Comparison of ENCODE assay signal across 1 cellular context in the genomic region with DNA sequence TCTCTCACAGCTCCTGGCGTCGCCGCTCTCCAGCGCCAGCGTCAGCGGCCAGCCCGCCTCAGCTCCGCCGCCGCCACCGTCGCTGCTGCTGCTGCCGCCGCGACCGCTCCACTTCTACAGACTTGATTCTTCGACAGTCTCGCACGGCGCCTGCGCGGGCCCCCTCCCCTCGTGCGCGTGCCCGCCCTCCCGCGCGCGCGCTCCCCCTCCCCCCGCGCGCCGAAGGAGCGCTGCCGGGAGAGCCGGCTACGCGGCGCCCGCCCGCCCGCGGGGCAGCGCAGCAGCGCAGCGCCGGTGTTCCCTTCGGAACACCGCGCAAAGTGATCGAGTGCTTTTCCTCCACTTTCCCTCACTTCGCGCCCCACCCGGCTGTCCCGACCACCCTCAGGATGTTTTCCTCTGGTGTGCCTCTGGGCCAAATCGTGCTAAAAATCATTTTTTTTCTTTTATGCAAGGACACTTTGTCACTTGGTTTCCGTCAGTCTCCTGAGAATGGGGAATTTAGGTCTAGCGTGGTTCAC.
TF ChIP-seq lines count a peak whose summit lies in the region.

IRF2BP2 (minus strand) TSS at position 118 of the 521 bp plus-strand sequence. CDS start 684 bp downstream, outside the sequence.

TF ChIP-seq in SK-N-SH, 30 proteins besides CTCF, POLR2A, EP300 and RAD21 (continued from another document):
- TF ChIP-seq MAX (IDR thresholded peaks at IDR 0.05; ENCODE audit: low read depth), result no peak
- no peak for TF ChIP-seq FOXJ3 (CRISPR knock-in tag; IDR thresholded peaks at IDR 0.05)
- TF ChIP-seq CHD2 (IDR thresholded peaks at IDR 0.05; ENCODE audit: low read length, partially characterized antibody), result no peak
- TF ChIP-seq, protein P1, sequence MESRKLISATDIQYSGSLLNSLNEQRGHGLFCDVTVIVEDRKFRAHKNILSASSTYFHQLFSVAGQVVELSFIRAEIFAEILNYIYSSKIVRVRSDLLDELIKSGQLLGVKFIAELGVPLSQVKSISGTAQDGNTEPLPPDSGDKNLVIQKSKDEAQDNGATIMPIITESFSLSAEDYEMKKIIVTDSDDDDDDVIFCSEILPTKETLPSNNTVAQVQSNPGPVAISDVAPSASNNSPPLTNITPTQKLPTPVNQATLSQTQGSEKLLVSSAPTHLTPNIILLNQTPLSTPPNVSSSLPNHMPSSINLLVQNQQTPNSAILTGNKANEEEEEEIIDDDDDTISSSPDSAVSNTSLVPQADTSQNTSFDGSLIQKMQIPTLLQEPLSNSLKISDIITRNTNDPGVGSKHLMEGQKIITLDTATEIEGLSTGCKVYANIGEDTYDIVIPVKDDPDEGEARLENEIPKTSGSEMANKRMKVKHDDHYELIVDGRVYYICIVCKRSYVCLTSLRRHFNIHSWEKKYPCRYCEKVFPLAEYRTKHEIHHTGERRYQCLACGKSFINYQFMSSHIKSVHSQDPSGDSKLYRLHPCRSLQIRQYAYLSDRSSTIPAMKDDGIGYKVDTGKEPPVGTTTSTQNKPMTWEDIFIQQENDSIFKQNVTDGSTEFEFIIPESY (IDR thresholded peaks at IDR 0.05; ENCODE audit: borderline replicate concordance, low read depth), result 0 out of 2 replicates have a peak, but pooled peaks have one; percentile 15
- TF ChIP-seq NFIC (IDR thresholded peaks at IDR 0.05; ENCODE audit: borderline replicate concordance), result 0 out of 2 replicates have a peak, but pooled peaks have one; percentile 18
- TF ChIP-seq REST (IDR thresholded peaks at IDR 0.05; ENCODE audit: low read depth, low read length), result no peak
- no peak for TF ChIP-seq PBX3 (IDR thresholded peaks at IDR 0.05)
- TF ChIP-seq, protein P2, sequence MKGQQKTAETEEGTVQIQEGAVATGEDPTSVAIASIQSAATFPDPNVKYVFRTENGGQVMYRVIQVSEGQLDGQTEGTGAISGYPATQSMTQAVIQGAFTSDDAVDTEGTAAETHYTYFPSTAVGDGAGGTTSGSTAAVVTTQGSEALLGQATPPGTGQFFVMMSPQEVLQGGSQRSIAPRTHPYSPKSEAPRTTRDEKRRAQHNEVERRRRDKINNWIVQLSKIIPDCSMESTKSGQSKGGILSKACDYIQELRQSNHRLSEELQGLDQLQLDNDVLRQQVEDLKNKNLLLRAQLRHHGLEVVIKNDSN (IDR thresholded peaks at IDR 0.05; ENCODE audit: borderline replicate concordance, low read depth), result no peak
- no peak for TF ChIP-seq EZH2phosphoT487 (IDR thresholded peaks at IDR 0.05; ENCODE audit: borderline replicate concordance, low read depth)
- peak; percentile 92 for TF ChIP-seq TAF1 (IDR thresholded peaks at IDR 0.05; ENCODE audit: borderline replicate concordance, low read depth, low read length)
- no peak for TF ChIP-seq TEAD4 (IDR thresholded peaks at IDR 0.05; ENCODE audit: borderline replicate concordance, insufficient read depth)
